In the genomic region with DNA sequence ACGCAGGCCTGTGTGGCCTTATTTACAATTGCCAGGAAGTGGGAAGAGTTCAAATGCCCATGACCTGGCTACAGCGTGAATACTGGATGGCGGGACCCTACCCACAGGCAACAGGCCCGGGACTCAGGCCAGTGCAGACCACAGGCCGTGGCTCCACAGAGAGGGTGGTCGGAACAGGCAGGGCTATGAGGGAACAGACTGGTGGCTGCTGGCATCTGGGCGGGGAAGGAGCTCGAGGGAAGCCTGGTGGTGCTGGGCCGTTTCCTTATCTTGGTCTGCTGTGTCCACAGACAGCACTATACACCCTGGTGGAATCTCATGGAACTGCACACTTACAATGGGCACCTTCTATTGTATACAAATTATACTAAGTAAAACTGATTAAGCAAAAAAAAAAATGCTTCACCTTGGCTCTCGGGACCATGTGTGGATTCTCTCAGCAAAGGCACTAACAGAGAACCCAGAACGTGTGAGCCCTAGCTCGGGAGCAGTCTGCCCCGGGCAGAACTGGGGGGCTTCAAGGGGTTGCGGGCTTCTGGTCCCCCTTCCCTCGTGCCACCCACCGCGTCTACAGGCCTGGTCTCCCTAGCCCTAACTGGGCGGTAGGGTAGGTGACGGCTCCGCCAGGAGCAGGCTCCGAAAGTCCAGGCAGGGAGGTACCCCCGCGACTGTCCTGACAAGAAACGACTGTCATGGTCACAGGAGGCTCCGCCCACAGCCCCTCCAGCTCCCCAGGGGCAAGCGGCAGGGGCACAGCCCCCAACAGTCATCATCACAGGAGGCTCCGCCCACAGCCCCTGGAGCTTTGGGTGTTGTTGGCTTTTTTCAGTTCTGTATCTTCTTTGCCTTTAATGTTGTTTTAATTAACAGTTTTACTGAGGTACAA, we compare ENCODE assay signal across 9 cellular contexts. TPM values are rescaled to one million over a fixed set of nuclear protein-coding genes. Genes with fewer than 3 reads are reported as not detected.
DNase-seq lines count a peak whose midpoint lies in the region; ATAC-seq and TF ChIP-seq lines count a peak whose summit lies in the region.
"Had no signal": no experiment of that assay in that cellular context is flagged by ENCODE, and none has a peak within 500 bp of the region (broad histone marks: within the 10 kb centered on the region; RNA-seq: fewer than 3 reads in every experiment).

No MANE protein-coding gene starts in this region.

- H3K4me1 ChIP-seq in A673 (ENCODE audit: insufficient read depth, low read length, poor library complexity, severe bottlenecking) (peaks cover 5% of the 10 kb centered on the region), psoas muscle (no peaks in the 10 kb centered on the region)

- no peak overlapping the region for H3K4me3 Mint-ChIP-seq in activated CD8-positive, alpha-beta T cell treated with anti-CD3 and anti-CD28 coated beads, Interleukin-2, amount 10 ng/mL, durations not matched to agents 7 days and 5 days
- H3K4me3 Mint-ChIP-seq: natural killer cell treated with Interleukin-12 subunit alpha and Interleukin-12 subunit beta and Interleukin-15 and Interleukin-18, amount 100 ng/mL, for 72 hours had no signal

- TF ChIP-seq CTCF in A673 (conservative IDR thresholded peaks at IDR 0.05; ENCODE audit: low read depth, low read length), result peak; percentile 59
- TF ChIP-seq CTCF in psoas muscle (IDR thresholded peaks at IDR 0.05), result peak; percentile 37

- H3K27ac ChIP-seq in A673 (ENCODE audit: low read depth, low read length, poor library complexity, severe bottlenecking) (no peak overlapping the region), psoas muscle (no peak overlapping the region)

- 77 to 82% (median 78%) methylated on average over 25 to 27 of the region's 27 CpGs for WGBS in psoas muscle, 3 donors

- H3K27ac Mint-ChIP-seq in activated CD8-positive, alpha-beta T cell treated with anti-CD3 and anti-CD28 coated beads, Interleukin-2, amount 10 ng/mL, durations not matched to agents 7 days and 5 days, result no peak overlapping the region
- H3K27ac Mint-ChIP-seq: natural killer cell treated with Interleukin-12 subunit alpha and Interleukin-12 subunit beta and Interleukin-15 and Interleukin-18, amount 100 ng/mL, for 72 hours had no signal

- CTCF ChIA-PET in A673 (lab: Charles Lee), result interaction anchor here (0.6 to 1.1 kb wide), 3 partner anchors 55 to 58 kb away, joined by 3 to 7 read pairs (median 4); no protein-coding TSS in a partner anchor
- CTCF ChIA-PET in activated CD8-positive, alpha-beta T cell treated with anti-CD3 and anti-CD28 coated beads, Interleukin-2, amount 10 ng/mL, durations not matched to agents 7 days and 5 days (lab: Charles Lee), result interaction anchor here (1.3 kb wide), 1 partner anchor 57 kb away, joined by 3 read pairs; no protein-coding TSS in a partner anchor

- no peaks in the 10 kb centered on the region for H3K36me3 Mint-ChIP-seq in activated CD8-positive, alpha-beta T cell treated with anti-CD3 and anti-CD28 coated beads, Interleukin-2, amount 10 ng/mL, durations not matched to agents 7 days and 5 days (ENCODE audit: low read depth)
- H3K36me3 Mint-ChIP-seq: natural killer cell treated with Interleukin-12 subunit alpha and Interleukin-12 subunit beta and Interleukin-15 and Interleukin-18, amount 100 ng/mL, for 72 hours had no signal

- intact Hi-C loops in A673 (cut with micrococcal nuclease; ENCODE audit: unreplicated experiment), result no loop called here
- intact Hi-C loops in head of caudate nucleus (cut with DNase I), result loop anchor here (10.0 kb wide), 1 partner anchor 56 kb away; no protein-coding TSS in a partner anchor
- intact Hi-C loops in psoas muscle (cut with DNase I), result loop anchor here in 1 of 2 donors (5.0 kb wide), 1 partner anchor 59 kb away; no protein-coding TSS in a partner anchor

- no peaks in the 10 kb centered on the region for H3K27me3 Mint-ChIP-seq in activated CD8-positive, alpha-beta T cell treated with anti-CD3 and anti-CD28 coated beads, Interleukin-2, amount 10 ng/mL, durations not matched to agents 7 days and 5 days (ENCODE audit: low read depth)
- H3K27me3 Mint-ChIP-seq: natural killer cell treated with Interleukin-12 subunit alpha and Interleukin-12 subunit beta and Interleukin-15 and Interleukin-18, amount 100 ng/mL, for 72 hours had no signal

- peak; percentile 78 for DNase-seq in A673 (ENCODE audit: low spot score)
- peak; percentile 82 for DNase-seq in G401 (ENCODE audit: low spot score)
- peak; percentile 2 for DNase-seq in NCI-H146 treated with DMSO at 0.1 percent for 48 hours (lab: John Stamatoyannopoulos, UW; ENCODE audit: unreplicated experiment)
- peak; percentile 58 for DNase-seq in activated CD8-positive, alpha-beta T cell treated with anti-CD3 and anti-CD28 coated beads, Interleukin-2, amount 10 ng/mL, durations not matched to agents 7 days and 5 days
- DNase-seq in head of caudate nucleus, result peak; percentile 15 to 91 (median 69)
- no peak for DNase-seq in psoas muscle

- H3K9me3 ChIP-seq in A673 (ENCODE audit: low read depth, low read length, poor library complexity, severe bottlenecking) (no peaks in the 10 kb centered on the region), psoas muscle (no peaks in the 10 kb centered on the region)

- H3K9me3 Mint-ChIP-seq in activated CD8-positive, alpha-beta T cell treated with anti-CD3 and anti-CD28 coated beads, Interleukin-2, amount 10 ng/mL, durations not matched to agents 7 days and 5 days (ENCODE audit: insufficient read depth), result no peaks in the 10 kb centered on the region
- H3K9me3 Mint-ChIP-seq: natural killer cell treated with Interleukin-12 subunit alpha and Interleukin-12 subunit beta and Interleukin-15 and Interleukin-18, amount 100 ng/mL, for 72 hours had no signal

- H3K4me1 Mint-ChIP-seq in activated CD8-positive, alpha-beta T cell treated with anti-CD3 and anti-CD28 coated beads, Interleukin-2, amount 10 ng/mL, durations not matched to agents 7 days and 5 days (ENCODE audit: low read depth), result no peaks in the 10 kb centered on the region

- POLR2A ChIA-PET in A673 (lab: Charles Lee; ENCODE audit: low non-redundant PET), result no interaction called here
- POLR2A ChIA-PET in activated CD8-positive, alpha-beta T cell treated with anti-CD3 and anti-CD28 coated beads, Interleukin-2, amount 10 ng/mL, durations not matched to agents 7 days and 5 days (lab: Charles Lee), result no interaction called here

- no peaks in the 10 kb centered on the region for H3K27me3 ChIP-seq in A673 (replicated peaks; ENCODE audit: insufficient read depth, low read depth, low read length, poor library complexity)
- no peaks in the 10 kb centered on the region for H3K27me3 ChIP-seq in psoas muscle (ENCODE audit: insufficient read depth in 3 of 3, low read length in 2 of 3)

- H3K4me3 ChIP-seq in A673 (ENCODE audit: low read depth, low read length, poor library complexity, severe bottlenecking) (no peak overlapping the region), psoas muscle (no peak overlapping the region)

- peak; percentile 79 for ATAC-seq in activated CD8-positive, alpha-beta T cell treated with anti-CD3 and anti-CD28 coated beads, Interleukin-2, amount 10 ng/mL, durations not matched to agents 7 days and 5 days
- ATAC-seq in psoas muscle (peak in 3 of 4 donors; percentile 42 to 65 (median 49)), HG02852 (IDR thresholded peaks at IDR 0.05; ENCODE audit: unreplicated experiment) (no peak), HG03159 (IDR thresholded peaks at IDR 0.05; ENCODE audit: unreplicated experiment) (no peak)

- BruUV-seq in A673 (replicated peaks; lab: Mats Ljungman, UMichigan), result no TSS peak

- no peaks in the 10 kb centered on the region for H3K36me3 ChIP-seq in A673 (ENCODE audit: insufficient read depth, low read length, poor library complexity, severe bottlenecking)
- peaks cover 0 to 3% of the 10 kb centered on the region in 2 donors for H3K36me3 ChIP-seq in psoas muscle (ENCODE audit: insufficient read depth in 1 of 2, low read depth in 1 of 2)

- in situ Hi-C loops in G401 (cut with HindIII; ENCODE audit: low sequenced_read_pairs), result no loop called here

RNA-seq across cellular contexts. Expression of gene CEP131, which starts 21.8 kb away (rescaled TPM):
- total RNA-seq in A673 (2021), result 27.1 and 36.3 TPM in 2 replicates
- 24.5 and 42.0 TPM in 2 replicates for total RNA-seq in G401 (2014; rRNA removed; shearing (Covaris generic))
- total RNA-seq in activated CD8-positive, alpha-beta T cell treated with anti-CD3 and anti-CD28 coated beads, Interleukin-2, amount 10 ng/mL, durations not matched to agents 7 days and 5 days, result 10 to 100 TPM; 17.9 to 19.0 TPM
- 1 to 10 TPM; 3.7 to 8.6 (median 6.0) TPM for total RNA-seq in psoas muscle
- polyA plus RNA-seq in psoas muscle, result 1 to 10 TPM; 4.6 to 5.7 (median 4.9) TPM

RNA-seq across cellular contexts. Expression of gene AATK, which starts 34.9 kb away (rescaled TPM):
- total RNA-seq in A673 (2021) (0.90 and 1.4 TPM in 2 replicates), psoas muscle (1 to 10 TPM; 1.0 to 1.8 (median 1.4) TPM)
- 7.5 and 19.0 TPM in 2 replicates for total RNA-seq in G401 (2014; rRNA removed; shearing (Covaris generic))
- 1 to 10 TPM in 1 of 2 experiments, under 1 TPM in 1; 0.71 to 1.1 TPM for total RNA-seq in activated CD8-positive, alpha-beta T cell treated with anti-CD3 and anti-CD28 coated beads, Interleukin-2, amount 10 ng/mL, durations not matched to agents 7 days and 5 days
- under 1 TPM; 0.21 to 0.53 (median 0.47) TPM for polyA plus RNA-seq in psoas muscle

RNA-seq across cellular contexts. Expression of gene PVALEF, which starts 35.6 kb away (rescaled TPM):
- not detected in 2 replicates for total RNA-seq in A673 (2021)
- total RNA-seq in G401 (2014; rRNA removed; shearing (Covaris generic)), result not detected in 2 replicates
- not detected for total RNA-seq in activated CD8-positive, alpha-beta T cell treated with anti-CD3 and anti-CD28 coated beads, Interleukin-2, amount 10 ng/mL, durations not matched to agents 7 days and 5 days
- not detected for total RNA-seq in psoas muscle
- polyA plus RNA-seq in psoas muscle, result not detected
- total RNA-seq: natural killer cell treated with Interleukin-12 subunit alpha and Interleukin-12 subunit beta and Interleukin-15 and Interleukin-18, amount 100 ng/mL, for 72 hours had no signal

RNA-seq across cellular contexts. Expression of gene TEPSIN, which starts 37.9 kb away (rescaled TPM):
- total RNA-seq in A673 (2021), result 33.6 and 36.1 TPM in 2 replicates
- total RNA-seq in G401 (2014; rRNA removed; shearing (Covaris generic)), result 14.4 and 18.1 TPM in 2 replicates
- total RNA-seq in activated CD8-positive, alpha-beta T cell treated with anti-CD3 and anti-CD28 coated beads, Interleukin-2, amount 10 ng/mL, durations not matched to agents 7 days and 5 days, result 10 to 100 TPM; 43.8 to 52.7 TPM
- total RNA-seq in psoas muscle, result 10 to 100 TPM; 10.9 to 22.1 (median 11.8) TPM
- polyA plus RNA-seq in psoas muscle, result 10 to 100 TPM; 11.2 to 14.3 (median 13.6) TPM

RNA-seq across cellular contexts. Expression of gene NDUFAF8, which starts 38.2 kb away (rescaled TPM):
- total RNA-seq in A673 (2021), result 58.6 and 64.9 TPM in 2 replicates
- 151 and 156 TPM in 2 replicates for total RNA-seq in G401 (2014; rRNA removed; shearing (Covaris generic))
- 10 to 100 TPM; 42.3 to 48.3 TPM for total RNA-seq in activated CD8-positive, alpha-beta T cell treated with anti-CD3 and anti-CD28 coated beads, Interleukin-2, amount 10 ng/mL, durations not matched to agents 7 days and 5 days
- 10 to 100 TPM; 45.6 to 58.5 (median 55.0) TPM for total RNA-seq in psoas muscle
- polyA plus RNA-seq in psoas muscle, result 10 to 100 TPM; 42.4 to 63.8 (median 54.9) TPM

Comparison
In these comparisons a context has a peak if more than half of its experiments do, and no peak if none do; other contexts are left out.
1. DNase-seq: peak in A673 (single experiment), G401 (single experiment), NCI-H146 treated with DMSO at 0.1 percent for 48 hours (single experiment), activated CD8-positive, alpha-beta T cell treated with anti-CD3 and anti-CD28 coated beads, Interleukin-2, amount 10 ng/mL, durations not matched to agents 7 days and 5 days (single experiment) and head of caudate nucleus (42 of 42); none in psoas muscle (0 of 2).
2. ATAC-seq: peak in activated CD8-positive, alpha-beta T cell treated with anti-CD3 and anti-CD28 coated beads, Interleukin-2, amount 10 ng/mL, durations not matched to agents 7 days and 5 days (single experiment) and psoas muscle (3 of 4); none in HG02852 (single experiment) and HG03159 (single experiment).